9 cellular contexts compared by ENCODE assay signal in the genomic region with DNA sequence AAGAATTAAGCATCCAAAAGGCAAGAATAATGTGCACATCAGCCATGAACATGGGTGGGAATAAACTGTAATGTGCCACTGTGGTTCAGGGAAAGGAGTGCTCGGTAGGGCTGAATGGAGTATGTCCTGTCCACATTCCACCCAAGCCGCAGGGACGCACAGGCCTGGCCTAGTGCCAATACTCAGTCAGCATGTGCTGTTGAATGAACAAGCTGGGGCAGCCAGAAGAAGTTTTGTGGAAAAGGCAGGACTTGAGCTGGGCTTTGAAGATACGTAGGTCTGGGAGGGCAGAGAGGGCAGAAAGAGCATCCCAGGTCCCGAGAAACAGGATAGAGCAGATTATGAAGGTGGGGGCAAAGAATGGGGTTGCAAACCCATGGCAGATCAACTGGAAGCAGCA.
A peak's percentile ranks its signal among the peaks of the same experiment; 100 is the strongest.
DNase-seq lines count a peak whose midpoint lies in the region; ATAC-seq, FAIRE-seq and TF ChIP-seq lines count a peak whose summit lies in the region.
"Had no signal": no experiment of that assay in that cellular context is flagged by ENCODE, and none has a peak within 500 bp of the region (broad histone marks: within the 10 kb centered on the region; RNA-seq: fewer than 3 reads in every experiment).

No MANE protein-coding gene starts in this region.

- no peaks in the 10 kb centered on the region for H3K9me3 ChIP-seq in keratinocyte (ENCODE audit: control insufficient read depth, low read depth, low read length)
- no peaks in the 10 kb centered on the region for H3K9me3 ChIP-seq in tibial artery

- peak; percentile 68 for DNase-seq in LoVo (ENCODE audit: low spot score)
- DNase-seq in astrocyte of the spinal cord (ENCODE audit: low read depth, low spot score): peak; percentile 90
- peak; percentile 68 for DNase-seq in keratinocyte (ENCODE audit: low read depth, low spot score)
- peak; percentile 58 to 78 for DNase-seq in tibial artery
- DNase-seq in cerebellum (ENCODE audit: low spot score): no peak
- DNase-seq in omental fat pad (ENCODE audit: low spot score): no peak
- DNase-seq: stimulated activated naive CD8-positive, alpha-beta T cell treated with anti-CD3 and anti-CD28 coated beads, Interleukin-15, amount 100 ng/mL, for 72 hours had no signal

- H3K9me1 ChIP-seq in keratinocyte (ENCODE audit: control insufficient read depth, extremely low read depth, insufficient read depth, low read length): no peaks in the 10 kb centered on the region

- H3K9ac ChIP-seq in keratinocyte (ENCODE audit: control insufficient read depth, extremely low read depth, insufficient read depth, low read length): peak overlapping the region; percentile 24

- intact Hi-C loops in tibial artery (cut with DNase I; ENCODE audit: low total_unique reads): no loop called here

- no peaks in the 10 kb centered on the region for H3K79me2 ChIP-seq in keratinocyte (ENCODE audit: control insufficient read depth, insufficient read depth, low read length)

- FAIRE-seq in keratinocyte (lab: Jason Lieb, UNC): peak; percentile 92

- H3K4me1 ChIP-seq in keratinocyte (ENCODE audit: control insufficient read depth, extremely low read depth, insufficient read depth, low read length): peaks cover 43% of the 10 kb centered on the region
- peaks cover 0 to 53% (median 16%) of the 10 kb centered on the region in 4 donors for H3K4me1 ChIP-seq in tibial artery

- no peaks in the 10 kb centered on the region for H3K27me3 ChIP-seq in keratinocyte (ENCODE audit: control insufficient read depth, extremely low read depth, insufficient read depth, low read length)
- H3K27me3 ChIP-seq in tibial artery: no peaks in the 10 kb centered on the region

- dilution Hi-C loops in keratinocyte (cut with MboI; ENCODE audit: extremely low pct_ligation_motif_present, low sequenced_read_pairs): no loop called here

- H3K36me3 ChIP-seq in keratinocyte (ENCODE audit: control insufficient read depth in 2 of 2, extremely low read depth in 1 of 2, insufficient read depth in 2 of 2, low read length in 2 of 2) (no peaks in the 10 kb centered on the region), tibial artery (no peaks in the 10 kb centered on the region)

- H4K20me1 ChIP-seq in keratinocyte (ENCODE audit: control insufficient read depth, extremely low read depth, insufficient read depth, low read length): no peaks in the 10 kb centered on the region

- H3K27ac ChIP-seq in keratinocyte (ENCODE audit: control insufficient read depth, insufficient read depth, low read length) (peak overlapping the region; percentile 86), tibial artery (peak overlapping the region; percentile 13 to 22)

- H3K4me2 ChIP-seq in keratinocyte (ENCODE audit: control insufficient read depth, extremely low read depth, insufficient read depth, low read depth, low read length): peak overlapping the region; percentile 77

- H2AFZ ChIP-seq in keratinocyte (ENCODE audit: control insufficient read depth, low read length): no peak overlapping the region

- TF ChIP-seq CTCF in astrocyte of the spinal cord (IDR thresholded peaks at IDR 0.05; ENCODE audit: low read depth, low read length): no peak
- no peak for TF ChIP-seq CTCF in keratinocyte (optimal IDR thresholded peaks at IDR 0.05 in 1 of 3, IDR thresholded peaks at IDR 0.05 in 1 of 3, conservative IDR thresholded peaks at IDR 0.05 in 1 of 3; ENCODE audit: extremely low read depth in 1 of 3, insufficient read depth in 2 of 3, low read length in 3 of 3)
- no peak for TF ChIP-seq CTCF in tibial artery (IDR thresholded peaks at IDR 0.05)
- no peak for TF ChIP-seq CTCF in omental fat pad (IDR thresholded peaks at IDR 0.05)

- ATAC-seq in omental fat pad (ENCODE audit: low FRiP score) (no peak), HG03442 (IDR thresholded peaks at IDR 0.05; ENCODE audit: unreplicated experiment) (no peak), GM19023 (IDR thresholded peaks at IDR 0.05; ENCODE audit: unreplicated experiment) (no peak)

- H3K4me3 ChIP-seq in astrocyte of the spinal cord (ENCODE audit: low read depth, low read length) (no peak overlapping the region), keratinocyte (ENCODE audit: control insufficient read depth in 2 of 3, extremely low read depth in 1 of 3, insufficient read depth in 2 of 3, low read depth in 1 of 3, low read length in 3 of 3) (peak overlapping the region in 1 of 3 experiments; percentile 15), tibial artery (no peak overlapping the region)

- in situ Hi-C loops in astrocyte of the spinal cord (cut with HindIII; ENCODE audit: low sequenced_read_pairs): no loop called here

Comparison
In these comparisons a context has a peak if more than half of its experiments do, and no peak if none do; other contexts are left out.
1. DNase-seq: peak in LoVo (single experiment), astrocyte of the spinal cord (single experiment), keratinocyte (single experiment) and tibial artery (2 of 2); none in cerebellum (single experiment) and omental fat pad (single experiment).